ENCODE assay signal across 9 cellular contexts in the genomic region with DNA sequence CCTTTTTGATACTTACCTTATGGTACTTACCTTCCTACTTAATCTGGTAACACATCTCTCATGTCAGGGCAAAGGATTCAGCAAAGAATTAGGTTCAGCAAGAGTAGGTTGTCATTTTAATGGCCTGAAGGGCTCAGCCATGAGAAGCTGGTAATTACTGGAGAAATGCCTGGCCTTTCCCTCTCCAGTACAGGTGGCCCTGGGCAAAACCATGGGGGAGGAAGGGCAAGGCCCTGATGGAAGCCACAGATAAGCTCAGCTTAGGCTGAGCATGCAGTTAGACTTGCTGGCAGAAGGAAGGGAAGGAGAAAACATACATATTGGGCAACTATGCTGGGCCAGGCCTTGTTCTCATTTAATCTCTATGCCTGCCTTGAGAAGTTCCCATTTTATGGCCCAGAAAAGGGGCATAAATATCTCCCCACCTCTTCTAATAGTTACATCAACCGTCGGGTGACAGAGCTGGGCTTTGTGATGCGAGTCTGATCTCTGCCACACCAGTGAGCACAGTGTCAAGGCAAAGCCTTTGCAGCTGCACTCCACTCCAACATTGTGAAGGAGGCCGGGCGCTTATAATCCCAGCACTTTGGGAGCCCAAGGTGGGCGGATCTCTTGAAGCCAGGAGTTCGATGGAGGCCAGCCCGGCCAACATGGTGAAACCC. TPM values are rescaled to one million over a fixed set of nuclear protein-coding genes. Genes with fewer than 3 reads are reported as not detected.
DNase-seq lines count a peak whose midpoint lies in the region; ATAC-seq and TF ChIP-seq lines count a peak whose summit lies in the region.
"Had no signal": no experiment of that assay in that cellular context is flagged by ENCODE, and none has a peak within 500 bp of the region (broad histone marks: within the 10 kb centered on the region; RNA-seq: fewer than 3 reads in every experiment).

No MANE protein-coding gene starts in this region.

- TF ChIP-seq CTCF in foreskin keratinocyte (conservative IDR thresholded peaks at IDR 0.05), result no peak
- no peak for TF ChIP-seq CTCF in GM20000 (IDR thresholded peaks at IDR 0.05; ENCODE audit: extremely low read depth, missing control alignments)

- H3K27ac Mint-ChIP-seq in T-cell, result peak overlapping the region; percentile 24 to 49

- no peaks in the 10 kb centered on the region for H3K27me3 ChIP-seq in foreskin keratinocyte

- ATAC-seq in T-cell (replicated peaks in 1 of 4) (no peak), foreskin keratinocyte (peak; percentile 31)

- H3K4me1 ChIP-seq in foreskin keratinocyte, result peaks cover 32% of the 10 kb centered on the region

- H3K4me1 Mint-ChIP-seq in T-cell, result peaks cover 0 to 9% (median 7%) of the 10 kb centered on the region in 3 donors

- H3K9me3 Mint-ChIP-seq in T-cell, result no peaks in the 10 kb centered on the region

- H3K27ac ChIP-seq in foreskin keratinocyte, result no peak overlapping the region

- POLR2A ChIA-PET in T-cell (lab: Charles Lee), result no interaction called here

- peaks cover 49% of the 10 kb centered on the region for H3K36me3 Mint-ChIP-seq in T-cell

- CTCF ChIA-PET in T-cell (lab: Charles Lee), result no interaction called here

- no peaks in the 10 kb centered on the region for H3K27me3 Mint-ChIP-seq in T-cell

- peak; percentile 34 for DNase-seq in NOMO-1 treated with DMSO at 0.1 percent for 48 hours (lab: John Stamatoyannopoulos, UW; ENCODE audit: unreplicated experiment)
- no peak for DNase-seq in NOMO-1 treated with dmso at 0.1 percent for 144 hours (lab: John Stamatoyannopoulos, UW; ENCODE audit: unreplicated experiment)
- DNase-seq in T-cell, result no peak
- no peak for DNase-seq in foreskin keratinocyte
- DNase-seq in superior temporal gyrus (ENCODE audit: extremely low spot score), result peak; percentile 40
- no peak for DNase-seq in stimulated activated CD4-positive, alpha-beta T cell treated with anti-CD3 and anti-CD28 coated beads, Interleukin-1b, Interleukin-23, amount 100 ng/mL, for 48 hours
- DNase-seq in SHP77 treated with DMSO at 0.1 percent for 48 hours (lab: John Stamatoyannopoulos, UW), result no peak
- DNase-seq in GM20000 (ENCODE audit: low spot score), result no peak
- DNase-seq: activated CD4-positive, alpha-beta T cell treated with anti-CD3 and anti-CD28 coated beads, Interleukin-2, amount 50 U/mL, for 48 hours had no signal

- H3K4me3 Mint-ChIP-seq in T-cell, result no peak overlapping the region

RNA-seq across cellular contexts. Expression of gene CYB5D2, which starts 18.7 kb away (rescaled TPM):
- 10 to 100 TPM in 3 of 5 donors, 1 to 10 TPM in 2; 6.8 to 16.3 (median 10.1) TPM for total RNA-seq in T-cell
- 5.1 and 6.5 TPM in 2 replicates for total RNA-seq in foreskin keratinocyte
- 5.6 and 7.5 TPM in 2 replicates for polyA plus RNA-seq in foreskin keratinocyte

RNA-seq across cellular contexts. Expression of gene ZZEF1, which starts 18.9 kb away (rescaled TPM):
- total RNA-seq in T-cell (100 to 1,000 TPM in 1 of 5 donors, 10 to 100 TPM in 4; 84.4 to 107 (median 89.6) TPM), foreskin keratinocyte (19.6 and 20.7 TPM in 2 replicates)
- 2.8 and 3.2 TPM in 2 replicates for polyA plus RNA-seq in foreskin keratinocyte

Comparison
In these comparisons a context has a peak if more than half of its experiments do, and no peak if none do; other contexts are left out.
1. DNase-seq: peak in NOMO-1 treated with DMSO at 0.1 percent for 48 hours (single experiment) and superior temporal gyrus (single experiment); none in NOMO-1 treated with dmso at 0.1 percent for 144 hours (single experiment), T-cell (0 of 34), foreskin keratinocyte (0 of 2), stimulated activated CD4-positive, alpha-beta T cell treated with anti-CD3 and anti-CD28 coated beads, Interleukin-1b, Interleukin-23, amount 100 ng/mL, for 48 hours (single experiment), SHP77 treated with DMSO at 0.1 percent for 48 hours (single experiment) and GM20000 (single experiment).